In genomic region chr2:39664898-39665591, GRCh38 we compare ENCODE assay signal across 1 cellular context.
TF ChIP-seq lines count a peak whose summit lies in the region.

No MANE protein-coding gene starts in this region.

TF ChIP-seq in H1, 55 proteins besides CTCF, POLR2A, EP300 and RAD21 (continued from another document):
- no peak for TF ChIP-seq FOSL1 (IDR thresholded peaks at IDR 0.05; ENCODE audit: insufficient read depth, low read depth, low read length)
- TF ChIP-seq ZNF274 (IDR thresholded peaks at IDR 0.05; ENCODE audit: borderline replicate concordance, extremely low read depth, low read length): no peak
- 0 out of 2 replicates have a peak, but pooled peaks have one; percentile 9 for TF ChIP-seq RBBP5 (IDR thresholded peaks at IDR 0.05; ENCODE audit: borderline replicate concordance, low read depth, low read length)
- TF ChIP-seq CBX8 (IDR thresholded peaks at IDR 0.05; ENCODE audit: borderline replicate concordance, low read depth, low read length): no peak
- peak; percentile 54 for TF ChIP-seq E2F6 (IDR thresholded peaks at IDR 0.05)
- peak; percentile 81 for TF ChIP-seq ASH2L (IDR thresholded peaks at IDR 0.05; ENCODE audit: low read length)
- peak; percentile 4 for TF ChIP-seq KDM4A (IDR thresholded peaks at IDR 0.05; ENCODE audit: low read depth, low read length, severe bottlenecking)
- TF ChIP-seq SIN3A (conservative IDR thresholded peaks at IDR 0.05 in 1 of 2, IDR thresholded peaks at IDR 0.05 in 1 of 2; ENCODE audit: low read depth in 1 of 2, low read length in 2 of 2): 0 out of 4 replicates have a peak, but pooled peaks of 1 of the 2 experiments have one; percentile 19
- TF ChIP-seq GTF2F1 (IDR thresholded peaks at IDR 0.05; ENCODE audit: borderline replicate concordance, low read depth, low read length): no peak
- TF ChIP-seq MAX (IDR thresholded peaks at IDR 0.05): 0 out of 2 replicates have a peak, but pooled peaks have one; percentile 17
- no peak for TF ChIP-seq SP1 (IDR thresholded peaks at IDR 0.05; ENCODE audit: low read depth, low read length)
- TF ChIP-seq EZH2 (IDR thresholded peaks at IDR 0.05; ENCODE audit: low read depth, low read length, severe bottlenecking): peak; percentile 42
